Comparison of ENCODE assay signal across 10 cellular contexts in the genomic region with DNA sequence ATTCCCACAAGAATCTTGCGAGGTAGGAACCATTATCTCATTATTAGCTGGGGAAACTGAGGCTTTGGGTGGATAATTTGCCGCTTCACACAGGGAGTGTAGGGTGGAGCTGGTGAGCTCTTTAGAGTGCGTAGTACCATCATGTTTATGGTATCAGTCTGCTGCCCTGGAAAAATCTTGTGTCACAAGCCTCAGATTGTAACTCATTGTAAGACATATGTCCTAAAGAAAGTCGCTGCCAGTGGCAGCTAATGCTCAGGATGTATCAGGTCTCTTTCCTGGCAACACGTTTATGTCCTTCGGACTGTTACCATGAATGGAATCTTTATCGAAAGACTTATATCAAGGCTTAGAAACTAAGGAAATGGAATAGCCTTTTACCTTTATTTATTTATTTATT. TPM values are rescaled to one million over a fixed set of nuclear protein-coding genes. Genes with fewer than 3 reads are reported as not detected.
DNase-seq lines count a peak whose midpoint lies in the region; ATAC-seq and TF ChIP-seq lines count a peak whose summit lies in the region.
"Had no signal": no experiment of that assay in that cellular context is flagged by ENCODE, and none has a peak within 500 bp of the region (broad histone marks: within the 10 kb centered on the region; RNA-seq: fewer than 3 reads in every experiment).

No MANE protein-coding gene starts in this region.

- peaks cover 58% of the 10 kb centered on the region for H3K4me1 Mint-ChIP-seq in Calu3 (ENCODE audit: low read depth, unreplicated experiment)

- peak overlapping the region; percentile 100; the same call in 1 of the 2 replicates for H3K4me2 ChIP-seq in OCI-LY7 (ENCODE audit: low read length)

- peaks cover 53% of the 10 kb centered on the region for H3K36me3 Mint-ChIP-seq in Calu3 (ENCODE audit: insufficient read depth, unreplicated experiment)

- TF ChIP-seq CTCF in Calu3 (IDR thresholded peaks at IDR 0.05; ENCODE audit: unreplicated experiment) = no peak
- TF ChIP-seq CTCF in OCI-LY7 (conservative IDR thresholded peaks at IDR 0.05; ENCODE audit: low read length) = no peak
- no peak for TF ChIP-seq CTCF in neutrophil (IDR thresholded peaks at IDR 0.05)
- TF ChIP-seq CTCF in brain microvascular endothelial cell (IDR thresholded peaks at IDR 0.05; ENCODE audit: low read depth, low read length, missing control alignments) = no peak
- TF ChIP-seq CTCF in omental fat pad (IDR thresholded peaks at IDR 0.05) = no peak

- H3K4me1 ChIP-seq in OCI-LY7 (ENCODE audit: insufficient read depth, low read length, poor library complexity, severe bottlenecking) = peaks cover 18% of the 10 kb centered on the region
- peaks cover 22% of the 10 kb centered on the region for H3K4me1 ChIP-seq in endocrine pancreas (ENCODE audit: control insufficient read depth, insufficient read depth, low read length)
- peaks cover 53 to 69% of the 10 kb centered on the region in 2 experiments for H3K4me1 ChIP-seq in neutrophil (ENCODE audit: control insufficient read depth in 1 of 2, insufficient read depth in 1 of 2, low read depth in 1 of 2, low read length in 1 of 2)

- intact Hi-C loops in Calu3 (cut with micrococcal nuclease; ENCODE audit: unreplicated experiment) (loop anchor here (5.0 kb wide), 2 partner anchors 36 to 191 kb away; no protein-coding TSS in a partner anchor), OCI-LY7 (cut with micrococcal nuclease; ENCODE audit: unreplicated experiment) (no loop called here)

- no peak for ATAC-seq in omental fat pad (ENCODE audit: low FRiP score)
- ATAC-seq in GM21360 (IDR thresholded peaks at IDR 0.05; ENCODE audit: unreplicated experiment) = no peak

- H3K4me3 Mint-ChIP-seq in Calu3 (ENCODE audit: low read depth, unreplicated experiment) = peak overlapping the region; percentile 98

- POLR2A ChIA-PET in OCI-LY7 (lab: Charles Lee) = interaction anchor here (1.0 kb wide), 1 partner anchor 24 kb away, joined by 3 read pairs; no protein-coding TSS in a partner anchor

- H3K27ac Mint-ChIP-seq in Calu3 (ENCODE audit: unreplicated experiment) = peak overlapping the region; percentile 15

- H3K9me3 ChIP-seq in OCI-LY7 (ENCODE audit: low read length) (no peaks in the 10 kb centered on the region), endocrine pancreas (ENCODE audit: control insufficient read depth, low read length) (no peaks in the 10 kb centered on the region), neutrophil (no peaks in the 10 kb centered on the region)
- H3K9me3 ChIP-seq: right atrium auricular region had no signal

- DNase-seq in Calu3 (no peak), OCI-LY7 (ENCODE audit: low spot score) (no peak), brain microvascular endothelial cell (no peak), omental fat pad (ENCODE audit: low spot score) (no peak), NOMO-1 (lab: John Stamatoyannopoulos, UW; ENCODE audit: unreplicated experiment in 2 of 2) (no peak)
- DNase-seq: NCI-H2107 had no signal

- in situ Hi-C loops in brain microvascular endothelial cell (cut with HindIII; ENCODE audit: low pct_ligation_motif_present, low sequenced_read_pairs) = no loop called here

- H3K9ac ChIP-seq in endocrine pancreas (ENCODE audit: control insufficient read depth, insufficient read depth, low read length) = no peak overlapping the region

- H3K9me3 Mint-ChIP-seq in Calu3 (ENCODE audit: low read depth, unreplicated experiment) = no peaks in the 10 kb centered on the region

- H3K4me3 ChIP-seq in OCI-LY7 (ENCODE audit: low read depth, low read length, poor library complexity, severe bottlenecking) (peak overlapping the region; percentile 84), endocrine pancreas (ENCODE audit: control insufficient read depth, insufficient read depth, low read length) (peak overlapping the region; percentile 93), neutrophil (ENCODE audit: low read depth in 1 of 2, low read length in 1 of 2) (peak overlapping the region in 1 of 2 experiments; percentile 90), brain microvascular endothelial cell (ENCODE audit: low read depth, low read length) (no peak overlapping the region)

- peaks cover 53% of the 10 kb centered on the region for H3K79me2 ChIP-seq in OCI-LY7 (ENCODE audit: insufficient read depth, low read depth, low read length)

- H3K27me3 Mint-ChIP-seq in Calu3 (ENCODE audit: unreplicated experiment) = peaks cover 11% of the 10 kb centered on the region

- BruUV-seq in Calu3 (replicated peaks; lab: Mats Ljungman, UMichigan) = no TSS peak
- BruUV-seq in OCI-LY7 (replicated peaks; lab: Mats Ljungman, UMichigan) = no TSS peak

- CTCF ChIA-PET in Calu3 (lab: Charles Lee) (interaction anchor here (0.5 to 1.8 kb wide), 2 partner anchors 30 to 1242 kb away, joined by 3 to 10 read pairs; no protein-coding TSS in a partner anchor), OCI-LY7 (lab: Charles Lee; ENCODE audit: unreplicated experiment) (no interaction called here)

- H3K36me3 ChIP-seq in OCI-LY7 (ENCODE audit: insufficient read depth, low read length) (no peaks in the 10 kb centered on the region), endocrine pancreas (ENCODE audit: control insufficient read depth, insufficient read depth, low read length) (no peaks in the 10 kb centered on the region), neutrophil (no peaks in the 10 kb centered on the region), brain microvascular endothelial cell (replicated peaks) (no peaks in the 10 kb centered on the region)
- H3K36me3 ChIP-seq: right atrium auricular region had no signal

- no peak overlapping the region for H2AFZ ChIP-seq in OCI-LY7 (ENCODE audit: low read length)

- H3K9me2 ChIP-seq in OCI-LY7 (ENCODE audit: insufficient read depth, low read length) = no peaks in the 10 kb centered on the region

- no peak overlapping the region for H3K27ac ChIP-seq in OCI-LY7 (ENCODE audit: low read depth, low read length, poor library complexity, severe bottlenecking)
- peak overlapping the region; percentile 98 for H3K27ac ChIP-seq in neutrophil
- H3K27ac ChIP-seq in brain microvascular endothelial cell = no peak overlapping the region

- no peaks in the 10 kb centered on the region for H3K27me3 ChIP-seq in endocrine pancreas (ENCODE audit: control insufficient read depth, insufficient read depth, low read length)
- no peaks in the 10 kb centered on the region for H3K27me3 ChIP-seq in neutrophil
- H3K27me3 ChIP-seq in brain microvascular endothelial cell (replicated peaks) = no peaks in the 10 kb centered on the region
- H3K27me3 ChIP-seq: right atrium auricular region had no signal

- H4K20me1 ChIP-seq in OCI-LY7 (ENCODE audit: insufficient read depth, low read length) = peaks cover 18% of the 10 kb centered on the region; the same call in 1 of the 2 replicates

RNA-seq across cellular contexts. Expression of a gene that starts 1.9 kb away (rescaled TPM):
- 75.0 and 80.5 TPM in 2 replicates for total RNA-seq in Calu3 (2022)
- total RNA-seq in OCI-LY7 (2014; rRNA removed; shearing (Covaris generic)) = 7.8 and 8.3 TPM in 2 replicates
- total RNA-seq in OCI-LY7 (2022) = 33.8 and 36.4 TPM in 2 replicates
- 10 to 100 TPM; 28.8 to 43.8 (median 38.0) TPM for total RNA-seq in omental fat pad
